Comparison of ENCODE assay signal across 17 cellular contexts in genomic region chr3:56823421-56823926, GRCh38. TPM values are rescaled to one million over a fixed set of nuclear protein-coding genes. Genes with fewer than 3 reads are reported as not detected.
DNase-seq lines count a peak whose midpoint lies in the region; ATAC-seq, FAIRE-seq and TF ChIP-seq lines count a peak whose summit lies in the region.
"Had no signal": no experiment of that assay in that cellular context is flagged by ENCODE, and none has a peak within 500 bp of the region (broad histone marks: within the 10 kb centered on the region; RNA-seq: fewer than 3 reads in every experiment).

No MANE protein-coding gene starts in this region.

- H3K56ac ChIP-seq in H1 (replicated peaks; ENCODE audit: insufficient read length, low read depth, low read length): no peak overlapping the region

- H2BK20ac ChIP-seq in H1 (ENCODE audit: low read length): no peak overlapping the region

- H4K20me1 ChIP-seq in HepG2 (ENCODE audit: insufficient read depth, low read length): no peaks in the 10 kb centered on the region
- no peaks in the 10 kb centered on the region; the same call in 1 of the 2 replicates for H4K20me1 ChIP-seq in PC-9 (ENCODE audit: insufficient read depth)
- no peaks in the 10 kb centered on the region for H4K20me1 ChIP-seq in H1 (replicated peaks in 1 of 2; ENCODE audit: control insufficient read depth in 1 of 2, insufficient read depth in 2 of 2, low read length in 2 of 2)

- in situ Hi-C loops in HepG2 (cut with HindIII; ENCODE audit: extremely low pct_ligation_motif_present, low pct_unique_long_range_greater_than_20kb): no loop called here

- H3K9me3 ChIP-seq in HepG2 (ENCODE audit: low read length) (no peaks in the 10 kb centered on the region), right lobe of liver (no peaks in the 10 kb centered on the region), PC-9 (ENCODE audit: insufficient read depth, low read depth) (no peaks in the 10 kb centered on the region), H1 (ENCODE audit: insufficient read depth in 2 of 2, low read depth in 1 of 2, low read length in 1 of 2) (no peaks in the 10 kb centered on the region), uterus (no peaks in the 10 kb centered on the region), left ventricle myocardium inferior (replicated peaks) (no peaks in the 10 kb centered on the region)
- H3K9me3 ChIP-seq: left lung, prostate gland, SJSA1 had no signal

- no peak overlapping the region for H4K5ac ChIP-seq in H1 (ENCODE audit: insufficient read length, low read depth, low read length)

- H3K4me1 ChIP-seq in HepG2 (ENCODE audit: insufficient read depth, low read length) (peaks cover 90% of the 10 kb centered on the region), right lobe of liver (no peaks in the 10 kb centered on the region), PC-9 (replicated peaks; ENCODE audit: insufficient read depth) (peaks cover 32% of the 10 kb centered on the region), H1 (replicated peaks in 1 of 4; ENCODE audit: control insufficient read depth in 3 of 4, insufficient read depth in 4 of 4, low read length in 3 of 4) (peaks cover 2 to 9% (median 6%) of the 10 kb centered on the region in 4 experiments; a peak in 5 of 7 replicates), uterus (no peaks in the 10 kb centered on the region), left ventricle myocardium inferior (peaks cover 16% of the 10 kb centered on the region)
- H3K4me1 ChIP-seq: prostate gland, SJSA1 had no signal

- no peak overlapping the region for H2AK5ac ChIP-seq in H1 (ENCODE audit: low read depth, low read length)

- no peaks in the 10 kb centered on the region for H3K9me3 Mint-ChIP-seq in glutamatergic neuron (ENCODE audit: unreplicated experiment)
- H3K9me3 Mint-ChIP-seq: activated naive CD4-positive, alpha-beta T cell treated with anti-CD3 and anti-CD28 coated beads, Interleukin-2, amount 50 U/mL, for 24 hours had no signal

- no peaks in the 10 kb centered on the region for H3K36me3 Mint-ChIP-seq in glutamatergic neuron (ENCODE audit: unreplicated experiment)

- H3K27ac Mint-ChIP-seq in glutamatergic neuron (ENCODE audit: unreplicated experiment): no peak overlapping the region
- H3K27ac Mint-ChIP-seq: activated naive CD4-positive, alpha-beta T cell treated with anti-CD3 and anti-CD28 coated beads, Interleukin-2, amount 50 U/mL, for 24 hours had no signal

- no peaks in the 10 kb centered on the region for H3F3A ChIP-seq in PC-9 (ENCODE audit: insufficient read depth, low read depth)

- no peak for TF ChIP-seq CTCF in HepG2 (CRISPR knock-in tag; IDR thresholded peaks at IDR 0.05)
- TF ChIP-seq CTCF in right lobe of liver (IDR thresholded peaks at IDR 0.05): no peak
- no peak for TF ChIP-seq CTCF in PC-9 (conservative IDR thresholded peaks at IDR 0.05)
- no peak for TF ChIP-seq CTCF in H1 (IDR thresholded peaks at IDR 0.05; ENCODE audit: control extremely low read depth in 1 of 3, insufficient read depth in 1 of 3, low read depth in 1 of 3, low read length in 3 of 3)
- no peak for TF ChIP-seq CTCF in uterus (IDR thresholded peaks at IDR 0.05)
- no peak for TF ChIP-seq CTCF in glutamatergic neuron (IDR thresholded peaks at IDR 0.05; ENCODE audit: partially characterized antibody, unreplicated experiment)
- TF ChIP-seq CTCF in left ventricle myocardium inferior (IDR thresholded peaks at IDR 0.05; ENCODE audit: borderline replicate concordance): no peak

- intact Hi-C loops in HepG2 (cut with micrococcal nuclease; ENCODE audit: unreplicated experiment) (no loop called here), right lobe of liver (cut with DNase I) (no loop called here), PC-9 (cut with micrococcal nuclease; ENCODE audit: unreplicated experiment) (no loop called here), uterus (cut with DNase I; ENCODE audit: low total_unique reads) (no loop called here), left ventricle myocardium inferior (cut with micrococcal nuclease) (no loop called here)

- H4K8ac ChIP-seq in H1 (ENCODE audit: extremely low read depth, insufficient read depth, low read length): no peak overlapping the region

- H4K91ac ChIP-seq in H1 (replicated peaks; ENCODE audit: insufficient read length, low read length): no peak overlapping the region

- H3K18ac ChIP-seq in H1 (ENCODE audit: extremely low read depth, low read length): 0 out of 2 replicates have a peak overlapping the region, but pooled peaks have one; percentile 52

- H3K23ac ChIP-seq in H1 (ENCODE audit: insufficient read length): no peak overlapping the region

- CTCF ChIA-PET in HepG2 (lab: Yijun Ruan, JAX; ENCODE audit: low intra/inter-chr PET ratio, low total read pairs) (no interaction called here), PC-9 (lab: Charles Lee) (interaction anchor here (0.7 to 1.3 kb wide), 2 partner anchors 10 to 150 kb away, joined by 12 to 13 read pairs; no protein-coding TSS in a partner anchor), H1 (lab: Charles Lee; ENCODE audit: partially characterized antibody) (interaction anchor here (0.6 to 1.6 kb wide), 7 partner anchors 8 to 1139 kb away, joined by 3 to 7 read pairs (median 3); no protein-coding TSS in a partner anchor)

- H3K4me2 ChIP-seq in HepG2 (ENCODE audit: low read depth, low read length) (peak overlapping the region; percentile 33), PC-9 (peak overlapping the region; percentile 2; the same call in 1 of the 2 replicates), H1 (ENCODE audit: insufficient read depth in 1 of 2, low read depth in 2 of 2, low read length in 2 of 2) (no peak overlapping the region)

- peaks cover 2% of the 10 kb centered on the region for H3K4me1 Mint-ChIP-seq in glutamatergic neuron (ENCODE audit: low read depth, unreplicated experiment)

- no peak overlapping the region for H2BK15ac ChIP-seq in H1 (ENCODE audit: low read length)

- no peak overlapping the region for H2BK5ac ChIP-seq in H1 (ENCODE audit: low read depth, low read length)

- POLR2A ChIA-PET in HepG2 (lab: Yijun Ruan, JAX): interaction anchor here (1.2 to 1.3 kb wide), 2 partner anchors 41 to 167 kb away, joined by 4 to 5 read pairs; no protein-coding TSS in a partner anchor
- POLR2A ChIA-PET in PC-9 (lab: Charles Lee; ENCODE audit: unreplicated experiment): interaction anchor here (0.6 kb wide), 1 partner anchor 42 kb away, joined by 3 read pairs; no protein-coding TSS in a partner anchor
- POLR2A ChIA-PET in H1 (lab: Charles Lee; ENCODE audit: partially characterized antibody): interaction anchor here (0.7 kb wide), 1 partner anchor 13 kb away, joined by 3 read pairs; no protein-coding TSS in a partner anchor

- no peaks in the 10 kb centered on the region for H3K79me2 ChIP-seq in HepG2 (ENCODE audit: insufficient read depth, low read length)
- no peaks in the 10 kb centered on the region for H3K79me2 ChIP-seq in PC-9 (ENCODE audit: low read depth)
- no peaks in the 10 kb centered on the region for H3K79me2 ChIP-seq in H1 (ENCODE audit: control insufficient read depth in 1 of 2, insufficient read depth in 2 of 2, low read length in 2 of 2)

- H3K4ac ChIP-seq in H1 (replicated peaks; ENCODE audit: insufficient read length, low read depth, low read length): no peak overlapping the region

- TF ChIP-seq POLR2A in HepG2 (IDR thresholded peaks at IDR 0.05; ENCODE audit: insufficient read depth in 1 of 2, low read depth in 2 of 2, low read length in 2 of 2) (no peak), right lobe of liver (IDR thresholded peaks at IDR 0.05) (no peak), H1 (IDR thresholded peaks at IDR 0.05; ENCODE audit: control extremely low read depth in 1 of 2, low read depth in 2 of 2, low read length in 2 of 2) (no peak), uterus (IDR thresholded peaks at IDR 0.05) (no peak)

- no peak for TF ChIP-seq EP300 in HepG2 (IDR thresholded peaks at IDR 0.05; ENCODE audit: low read depth in 2 of 2, low read length in 2 of 2)
- TF ChIP-seq EP300 in HepG2 (CRISPR knock-in tag; IDR thresholded peaks at IDR 0.05; ENCODE audit: borderline replicate concordance): no peak
- no peak for TF ChIP-seq EP300 in H1 (IDR thresholded peaks at IDR 0.05; ENCODE audit: borderline replicate concordance in 1 of 2, low read depth in 2 of 2, low read length in 2 of 2)

- H3K79me1 ChIP-seq in H1 (ENCODE audit: low read depth, low read length): no peaks in the 10 kb centered on the region

- H3K9me2 ChIP-seq in PC-9 (ENCODE audit: insufficient read depth): no peaks in the 10 kb centered on the region

- H3K36me3 ChIP-seq in HepG2 (replicated peaks in 1 of 2; ENCODE audit: control insufficient read depth in 1 of 2, insufficient read depth in 2 of 2, low read length in 2 of 2) (no peaks in the 10 kb centered on the region), right lobe of liver (no peaks in the 10 kb centered on the region), PC-9 (ENCODE audit: low read depth) (no peaks in the 10 kb centered on the region), H1 (ENCODE audit: control insufficient read depth in 2 of 4, insufficient read depth in 4 of 4, low read length in 3 of 4) (no peaks in the 10 kb centered on the region), uterus (no peaks in the 10 kb centered on the region), left ventricle myocardium inferior (no peaks in the 10 kb centered on the region)
- H3K36me3 ChIP-seq: left lung, prostate gland, SJSA1 had no signal

- peak overlapping the region; percentile 32 for H3K27ac ChIP-seq in HepG2 (ENCODE audit: extremely low read length, insufficient read depth, low read length)
- no peak overlapping the region for H3K27ac ChIP-seq in right lobe of liver
- no peak overlapping the region for H3K27ac ChIP-seq in PC-9
- H3K27ac ChIP-seq in H1 (ENCODE audit: low read depth, low read length): no peak overlapping the region
- H3K27ac ChIP-seq in uterus: peak overlapping the region; percentile 57 to 65
- no peak overlapping the region for H3K27ac ChIP-seq in left ventricle myocardium inferior (replicated peaks)
- H3K27ac ChIP-seq: left lung, prostate gland, SJSA1 had no signal

- H3K27me3 ChIP-seq in HepG2 (ENCODE audit: control insufficient read depth in 1 of 2, insufficient read depth in 2 of 2, low read length in 2 of 2) (no peaks in the 10 kb centered on the region), right lobe of liver (no peaks in the 10 kb centered on the region), PC-9 (ENCODE audit: insufficient read depth, low read depth) (no peaks in the 10 kb centered on the region), H1 (replicated peaks in 1 of 4; ENCODE audit: control insufficient read depth in 3 of 4, extremely low read depth in 1 of 4, insufficient read depth in 3 of 4, low read length in 3 of 4) (no peaks in the 10 kb centered on the region), uterus (no peaks in the 10 kb centered on the region), left ventricle myocardium inferior (ENCODE audit: low read depth) (no peaks in the 10 kb centered on the region)
- H3K27me3 ChIP-seq: left lung, SJSA1 had no signal

- no peaks in the 10 kb centered on the region for H3K27me3 Mint-ChIP-seq in glutamatergic neuron (ENCODE audit: unreplicated experiment)
- H3K27me3 Mint-ChIP-seq: activated naive CD4-positive, alpha-beta T cell treated with anti-CD3 and anti-CD28 coated beads, Interleukin-2, amount 50 U/mL, for 24 hours had no signal

- no peak overlapping the region for H3K4me3 ChIP-seq in HepG2 (replicated peaks in 1 of 3; ENCODE audit: insufficient read depth in 1 of 3, low read depth in 2 of 3, low read length in 3 of 3)
- H3K4me3 ChIP-seq in right lobe of liver: no peak overlapping the region
- H3K4me3 ChIP-seq in PC-9: no peak overlapping the region
- H3K4me3 ChIP-seq in H1 (ENCODE audit: extremely low read depth in 1 of 4, insufficient read depth in 2 of 4, low read depth in 3 of 4, low read length in 4 of 4): no peak overlapping the region
- H3K4me3 ChIP-seq in uterus: no peak overlapping the region
- no peak overlapping the region for H3K4me3 ChIP-seq in left ventricle myocardium inferior
- H3K4me3 ChIP-seq: left lung, prostate gland, SJSA1 had no signal

- H3K23me2 ChIP-seq in H1 (ENCODE audit: low read depth, low read length): no peaks in the 10 kb centered on the region

- H3K14ac ChIP-seq in H1 (ENCODE audit: insufficient read length): no peak overlapping the region

- ATAC-seq in HepG2: no peak
- ATAC-seq in right lobe of liver: no peak
- ATAC-seq: left lung had no signal

- H2BK120ac ChIP-seq in H1 (replicated peaks; ENCODE audit: low read depth, low read length): no peak overlapping the region

- no peak overlapping the region for H3K9ac ChIP-seq in HepG2 (ENCODE audit: insufficient read depth, low read depth, low read length)
- H3K9ac ChIP-seq in H1 (replicated peaks in 1 of 4; ENCODE audit: extremely low read depth in 1 of 4, low read depth in 3 of 4, low read length in 3 of 4): no peak overlapping the region

- H2AFZ ChIP-seq in HepG2 (ENCODE audit: low read length) (no peak overlapping the region), PC-9 (no peak overlapping the region), H1 (ENCODE audit: low read length) (no peak overlapping the region)

- FAIRE-seq in HepG2 (lab: Jason Lieb, UNC): no peak
- FAIRE-seq in H1 (lab: Jason Lieb, UNC): no peak

- TF ChIP-seq RAD21 in HepG2 (CRISPR knock-in tag; IDR thresholded peaks at IDR 0.05): no peak
- no peak for TF ChIP-seq RAD21 in H1 (IDR thresholded peaks at IDR 0.05 in 1 of 2, conservative IDR thresholded peaks at IDR 0.05 in 1 of 2; ENCODE audit: low read depth in 2 of 2, low read length in 2 of 2)

- BruUV-seq in HepG2 (replicated peaks; lab: Mats Ljungman, UMichigan) (no TSS peak), PC-9 (replicated peaks; lab: Mats Ljungman, UMichigan) (no TSS peak)

- no peak overlapping the region for H2BK12ac ChIP-seq in H1 (ENCODE audit: low read depth, low read length)

- DNase-seq in HepG2 (ENCODE audit: low spot score) (no peak), right lobe of liver (no peak), PC-9 (peak in 1 of 2 experiments; percentile 9), H1 (ENCODE audit: low read depth in 1 of 2, low spot score in 2 of 2) (no peak), uterus (no peak), GF-D8 (lab: John Stamatoyannopoulos, UW) (no peak), glutamatergic neuron (no peak), left ventricle myocardium inferior (no peak)
- DNase-seq: effector CD4-positive, alpha-beta T cell; left lung; NCI-H187; NCI-H510A treated with DMSO at 0.1 percent for 48 hours; OCI-M1; substantia nigra had no signal

- no peak overlapping the region for H3K4me3 Mint-ChIP-seq in glutamatergic neuron (ENCODE audit: unreplicated experiment)
- H3K4me3 Mint-ChIP-seq: activated naive CD4-positive, alpha-beta T cell treated with anti-CD3 and anti-CD28 coated beads, Interleukin-2, amount 50 U/mL, for 24 hours had no signal

RNA-seq across cellular contexts. Expression of gene ARHGEF3, which starts 21.7 kb away (rescaled TPM):
- total RNA-seq in HepG2 (2016; rRNA removed; fragmentation: Illumina TruSeq; extraction: Trizol) (23.1 and 32.8 TPM in 2 replicates), right lobe of liver (1 to 10 TPM; 1.0 to 2.9 (median 1.6) TPM), PC-9 (2021) (44.6 and 49.2 TPM in 2 replicates), uterus (10 to 100 TPM; 15.9 to 79.4 (median 44.8) TPM), glutamatergic neuron (ENCODE audit: unreplicated experiment) (10.8 TPM), left ventricle myocardium inferior (16.5 TPM)
- total RNA-seq in HepG2 (2016; cell fraction: cytosol; rRNA removed; fragmentation: Illumina TruSeq; extraction: Trizol; ENCODE audit: low read depth): 4.0 TPM in 2 replicates
- 21.8 and 28.1 TPM in 2 replicates for total RNA-seq in HepG2 (2016; cell fraction: insoluble cytoplasmic fraction; rRNA removed; fragmentation: Illumina TruSeq; extraction: Trizol)
- 17.0 and 18.1 TPM in 2 replicates for total RNA-seq in HepG2 (2016; cell fraction: membrane; rRNA removed; fragmentation: Illumina TruSeq; extraction: Trizol)
- 24.9 and 26.4 TPM in 2 replicates for total RNA-seq in HepG2 (2016; cell fraction: nucleus; rRNA removed; fragmentation: Illumina TruSeq; extraction: Trizol)
- polyA plus RNA-seq in HepG2 (2011; rRNA removed) (10.3 and 14.8 TPM in 2 replicates), H1 (2011; rRNA removed) (2.8 and 4.1 TPM in 2 replicates)
- 9.2 and 9.4 TPM in 2 replicates for polyA plus RNA-seq in HepG2 (2011; cell fraction: cytosol; rRNA removed)
- polyA plus RNA-seq in HepG2 (2011; cell fraction: nucleus; rRNA removed): 10.3 and 12.6 TPM in 2 replicates
- 9.0 and 10.3 TPM in 2 replicates for polyA plus RNA-seq in HepG2 (2012)
- polyA plus RNA-seq in HepG2 (2016; cell fraction: cytosol; fragmentation: Illumina TruSeq; extraction: Trizol; ENCODE audit: low read depth): 2.0 and 2.2 TPM in 2 replicates
- 29.1 and 30.2 TPM in 2 replicates for polyA plus RNA-seq in HepG2 (2016; cell fraction: insoluble cytoplasmic fraction; fragmentation: Illumina TruSeq; extraction: Trizol; ENCODE audit: low read depth)
- polyA plus RNA-seq in HepG2 (2016; cell fraction: membrane; fragmentation: Illumina TruSeq; extraction: Trizol; ENCODE audit: low read depth): 7.6 and 8.1 TPM in 2 replicates
- polyA plus RNA-seq in HepG2 (2016; cell fraction: nucleus; fragmentation: Illumina TruSeq; extraction: Trizol; ENCODE audit: insufficient read depth, low read depth): 19.5 and 19.8 TPM in 2 replicates
- 11.4 and 21.5 TPM in 2 replicates for polyA minus RNA-seq in HepG2 (2011; rRNA and poly(A)+ RNA removed; ENCODE audit: low replicate concordance)
- polyA minus RNA-seq in HepG2 (2011; cell fraction: cytosol; rRNA and poly(A)+ RNA removed): 14.4 and 17.7 TPM in 2 replicates
- 21.6 and 31.8 TPM in 2 replicates for polyA minus RNA-seq in HepG2 (2011; cell fraction: nucleus; rRNA and poly(A)+ RNA removed)
- 6.0 and 7.7 TPM in 2 replicates for total RNA-seq in H1 (2021; fragmentation: NEBNext Ultra II Directional; extraction: Animal tissue kit (Norgen Biotek cat#: 25700))
- 3.6 TPM for polyA plus RNA-seq in H1 (2011; cell fraction: cytosol; rRNA removed)
- 8.0 TPM for polyA plus RNA-seq in H1 (2011; cell fraction: nucleus; rRNA removed)
- polyA plus RNA-seq in H1 (2012, experiment 1 of 2): 2.8 to 4.9 TPM (median 3.6 TPM) in 4 replicates
- 0.22 TPM for polyA plus RNA-seq in H1 (2012, experiment 2 of 2)
- polyA plus RNA-seq in H1 (2013, experiment 1 of 2): 4.0 TPM
- polyA plus RNA-seq in H1 (2013, experiment 2 of 2): 4.4 TPM
- 5.9 and 6.0 TPM in 2 replicates for polyA minus RNA-seq in H1 (2011; rRNA and poly(A)+ RNA removed)
- 3.7 TPM for polyA minus RNA-seq in H1 (2011; cell fraction: cytosol; rRNA and poly(A)+ RNA removed)
- 13.7 TPM for polyA minus RNA-seq in H1 (2011; cell fraction: nucleus; rRNA and poly(A)+ RNA removed)

Comparison
In these comparisons a context has a peak if more than half of its experiments do, and no peak if none do; other contexts are left out.
1. H3K27ac ChIP-seq: peak in HepG2 (single experiment) and uterus (2 of 2); none in right lobe of liver (0 of 3), PC-9 (single experiment), H1 (single experiment) and left ventricle myocardium inferior (single experiment).
2. H3K4me2 ChIP-seq: peak in HepG2 (single experiment) and PC-9 (single experiment); none in H1 (0 of 2).